Comparison of ENCODE assay signal across 8 cellular contexts in genomic region chr9:37464426-37465248, GRCh38. TPM values are rescaled to one million over a fixed set of nuclear protein-coding genes. Genes with fewer than 3 reads are reported as not detected.
DNase-seq lines count a peak whose midpoint lies in the region; ATAC-seq and TF ChIP-seq lines count a peak whose summit lies in the region.

No MANE protein-coding gene starts in this region.

- H3K27ac ChIP-seq in dorsolateral prefrontal cortex: peak overlapping the region; percentile 35 to 99 (median 93)

- peak overlapping the region; percentile 68 to 100 (median 95) for H3K4me3 ChIP-seq in dorsolateral prefrontal cortex

- ATAC-seq in HG02623 (IDR thresholded peaks at IDR 0.05; ENCODE audit: unreplicated experiment): peak; percentile 35

- intact Hi-C loops in dorsolateral prefrontal cortex (cut with DNase I): loop anchor here (2.0 to 10.0 kb wide), 4 partner anchors 32 to 438 kb away; partner anchors contain the start of genes FBXO10 (in 1 of the 2) and SLC25A51 (in 1 of the 2)

- DNase-seq in SKM-1 treated with dmso at 0.1 percent for 144 hours (lab: John Stamatoyannopoulos, UW; ENCODE audit: unreplicated experiment) (peak; percentile 55), SKM-1 (lab: John Stamatoyannopoulos, UW; ENCODE audit: unreplicated experiment) (no peak), NCI-H128 (lab: John Stamatoyannopoulos, UW; ENCODE audit: unreplicated experiment) (peak; percentile 96), dorsolateral prefrontal cortex (peak; percentile 50 to 85 (median 72)), lung microvascular endothelial cell (ENCODE audit: low read depth in 2 of 2) (peak; percentile 81 to 87)
- DNase-seq in activated CD4-positive, alpha-beta T cell treated with anti-CD3 and anti-CD28 coated beads for 24 hours (ENCODE audit: low read depth in 2 of 2): peak; percentile 30 to 69
- DNase-seq in stimulated activated CD8-positive, alpha-beta memory T cell treated with anti-CD3 and anti-CD28 coated beads, Interleukin-15, amount 100 ng/mL, for 1 hour (ENCODE audit: low read depth): peak; percentile 69

- peak in 1 of 56 donors; percentile 4 for TF ChIP-seq CTCF in dorsolateral prefrontal cortex (IDR thresholded peaks at IDR 0.05 in 54 of 56, conservative IDR thresholded peaks at IDR 0.05 in 2 of 56; ENCODE audit: low read depth in 1 of 56, partially characterized antibody in 56 of 56)

- H3K27me3 ChIP-seq in dorsolateral prefrontal cortex: no peaks in the 10 kb centered on the region

RNA-seq across cellular contexts. Expression of gene ZBTB5, which starts 0.6 kb away (rescaled TPM):
- 10 to 100 TPM in 57 of 120 experiments, 1 to 10 TPM in 63; 6.8 to 16.0 (median 10.0) TPM for total RNA-seq in dorsolateral prefrontal cortex
- total RNA-seq in lung microvascular endothelial cell: 6.1 and 10.3 TPM in 2 replicates

RNA-seq across cellular contexts. Expression of gene POLR1E, which starts 21.1 kb away (rescaled TPM):
- total RNA-seq in dorsolateral prefrontal cortex (10 to 100 TPM; 10.9 to 24.1 (median 16.7) TPM), lung microvascular endothelial cell (10.5 and 11.3 TPM in 2 replicates)

RNA-seq across cellular contexts. Expression of gene GRHPR, which starts 42.1 kb away (rescaled TPM):
- total RNA-seq in dorsolateral prefrontal cortex (100 to 1,000 TPM in 67 of 120 experiments, 10 to 100 TPM in 53; 73.4 to 172 (median 102) TPM), lung microvascular endothelial cell (88.7 and 105 TPM in 2 replicates)
